29 cellular contexts compared by ENCODE assay signal in genomic region chr6:154057098-154057497, GRCh38. TPM values are rescaled to one million over a fixed set of nuclear protein-coding genes. Genes with fewer than 3 reads are reported as not detected.
"Had no signal": no experiment of that assay in that cellular context is flagged by ENCODE, and none has a peak within 500 bp of the region (broad histone marks: within the 10 kb centered on the region; RNA-seq: fewer than 3 reads in every experiment).

No MANE protein-coding gene starts in this region.

- H3K27me3 ChIP-seq: stomach, suprapubic skin, testis, thyroid gland, tibial artery, tibial nerve, transverse colon, upper lobe of left lung, upper lobe of right lung, uterus, vagina had no signal

- H3K36me3 ChIP-seq: stomach, suprapubic skin, thoracic aorta, thyroid gland, tibial artery, tibial nerve, transverse colon, upper lobe of left lung, upper lobe of right lung, uterus, vagina had no signal

- H3K9me3 ChIP-seq: stomach, testis, thoracic aorta, thyroid gland, tibial artery, tibial nerve, transverse colon, upper lobe of left lung, upper lobe of right lung, uterus, vagina had no signal

- ATAC-seq: stimulated activated effector memory CD8-positive, alpha-beta T cell treated with anti-CD3 and anti-CD28 coated beads, Interleukin-12 subunit alpha, Interleukin-12 subunit beta, amount 100 ng/mL, for 72 hours; stimulated activated memory B cell treated with anti-CD40 and anti-IgM and Interleukin-4, amounts not matched to agents 10 μg/mL and 1 μg/mL and 100 μg/mL, for 72 hours; stimulated activated naive B cell treated with anti-CD40 and anti-IgM and Interleukin-4, amounts not matched to agents 10 μg/mL and 1 μg/mL and 100 μg/mL, for 72 hours; stimulated activated naive CD8-positive, alpha-beta T cell treated with anti-CD3 and anti-CD28 coated beads, Interleukin-15, amount 100 ng/mL, for 72 hours; stimulated activated naive CD8-positive, alpha-beta T cell treated with anti-CD3 and anti-CD28 coated beads, Interleukin-15, Interleukin-2, amounts not matched to agents 100 U/mL and 50 U/mL, for 24 hours; upper lobe of right lung had no signal

- H3K27ac ChIP-seq: stomach, suprapubic skin, testis, thoracic aorta, thyroid gland, tibial artery, tibial nerve, transverse colon, upper lobe of left lung, upper lobe of right lung, uterus, vagina had no signal

- H3K4me1 ChIP-seq: stomach, suprapubic skin, testis, tibial artery, tibial nerve, transverse colon, upper lobe of left lung, upper lobe of right lung, uterus, vagina had no signal

- H3K4me3 ChIP-seq: stomach, suprapubic skin, testis, thoracic aorta, thyroid gland, tibial artery, tibial nerve, transverse colon, upper lobe of left lung, upper lobe of right lung, uterus, vagina had no signal

- DNase-seq: stimulated activated CD4-positive, alpha-beta T cell treated with anti-CD3 and anti-CD28 coated beads, Interleukin-2, amount 100 ng/mL, for 48 hours; stimulated activated CD4-positive, alpha-beta T cell treated with anti-CD3 and anti-CD28 coated beads, Interleukin-4, amount 100 ng/mL, for 1 hour; stimulated activated CD4-positive, alpha-beta T cell treated with anti-CD3 and anti-CD28 coated beads, Interleukin-4, amount 100 ng/mL, for 24 hours; stimulated activated CD4-positive, alpha-beta T cell treated with anti-CD3 and anti-CD28 coated beads, Interleukin-4, amount 100 ng/mL, for 4 hours; stimulated activated CD8-positive, alpha-beta memory T cell treated with anti-CD3 and anti-CD28 coated beads, Interleukin-4, amount 100 ng/mL, for 48 hours; stimulated activated naive B cell treated with anti-CD40 and anti-IgM and Interleukin-4, amounts not matched to agents 10 μg/mL and 1 μg/mL and 100 μg/mL, for 72 hours; stimulated activated naive CD4-positive, alpha-beta T cell; stimulated activated naive CD4-positive, alpha-beta T cell treated with Interleukin-2 at 50 U/mL for 16 hours; stimulated activated naive CD8-positive, alpha-beta T cell treated with anti-CD3 and anti-CD28 coated beads, Interleukin-15, amount 100 ng/mL, for 72 hours; stimulated activated naive CD8-positive, alpha-beta T cell treated with anti-CD3 and anti-CD28 coated beads, Interleukin-15, Interleukin-2, amounts not matched to agents 100 U/mL and 50 U/mL, for 24 hours; stomach; substantia nigra; testis; thyroid gland; tibial artery; transverse colon; trophoblast cell; upper lobe of left lung; upper lobe of right lung; uterus had no signal

- FAIRE-seq: urothelium cell line had no signal

RNA-seq across cellular contexts. Expression of gene OPRM1, which starts 18.1 kb away (rescaled TPM):
- total RNA-seq: subcutaneous adipose tissue, suprapubic skin, thoracic aorta, thyroid gland, tibial nerve, upper lobe of left lung, upper lobe of right lung, ureter had no signal
- polyA plus RNA-seq: stomach had no signal
